Comparison of ENCODE assay signal across 2 cellular contexts in the genomic region with DNA sequence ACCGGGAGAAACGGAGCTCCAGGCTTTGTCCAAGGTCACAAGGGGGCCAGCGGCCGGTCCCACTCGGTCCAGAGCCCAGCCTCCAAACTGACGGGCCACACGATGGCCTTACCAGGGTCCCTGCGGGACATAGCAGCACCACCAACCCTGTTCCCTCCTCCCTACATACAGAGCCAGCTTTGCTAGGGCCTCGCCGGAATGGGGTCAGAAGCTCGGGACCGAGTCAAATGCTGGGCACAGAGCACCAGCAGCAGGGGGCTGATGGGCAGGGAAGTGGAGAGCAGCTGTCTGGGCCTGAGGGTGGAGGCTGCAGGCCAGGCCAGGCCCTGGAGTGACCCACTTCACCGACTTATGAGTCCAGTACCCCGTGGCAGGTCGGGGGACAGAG.
TF ChIP-seq lines count a peak whose summit lies in the region.

No MANE protein-coding gene starts in this region.

TF ChIP-seq in H1, 55 proteins besides CTCF, POLR2A, EP300 and RAD21:
- TF ChIP-seq RFX5 (IDR thresholded peaks at IDR 0.05; ENCODE audit: borderline replicate concordance, low read depth, low read length) (no peak), BACH1 (IDR thresholded peaks at IDR 0.05; ENCODE audit: low read length) (no peak), SP1 (IDR thresholded peaks at IDR 0.05; ENCODE audit: low read depth, low read length) (no peak), TCF12 (IDR thresholded peaks at IDR 0.05; ENCODE audit: low read depth, low read length) (no peak), KDM4A (IDR thresholded peaks at IDR 0.05; ENCODE audit: low read depth, low read length, severe bottlenecking) (no peak), GTF2F1 (IDR thresholded peaks at IDR 0.05; ENCODE audit: borderline replicate concordance, low read depth, low read length) (no peak), BRCA1 (IDR thresholded peaks at IDR 0.05; ENCODE audit: low read depth, low read length) (no peak), CBX8 (IDR thresholded peaks at IDR 0.05; ENCODE audit: borderline replicate concordance, low read depth, low read length) (no peak), POU5F1 (IDR thresholded peaks at IDR 0.05; ENCODE audit: low read depth, low read length) (no peak), NANOG (IDR thresholded peaks at IDR 0.05; ENCODE audit: insufficient read depth, low read depth, low read length, poor library complexity, severe bottlenecking) (no peak), YY1 (IDR thresholded peaks at IDR 0.05; ENCODE audit: low read depth, low read length) (no peak), SUZ12 (IDR thresholded peaks at IDR 0.05; ENCODE audit: low read length) (no peak), TBP (IDR thresholded peaks at IDR 0.05; ENCODE audit: low read depth, low read length) (no peak)
- TF ChIP-seq, protein P1, sequence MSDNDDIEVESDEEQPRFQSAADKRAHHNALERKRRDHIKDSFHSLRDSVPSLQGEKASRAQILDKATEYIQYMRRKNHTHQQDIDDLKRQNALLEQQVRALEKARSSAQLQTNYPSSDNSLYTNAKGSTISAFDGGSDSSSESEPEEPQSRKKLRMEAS (IDR thresholded peaks at IDR 0.05) = no peak
- TF ChIP-seq, protein P2, sequence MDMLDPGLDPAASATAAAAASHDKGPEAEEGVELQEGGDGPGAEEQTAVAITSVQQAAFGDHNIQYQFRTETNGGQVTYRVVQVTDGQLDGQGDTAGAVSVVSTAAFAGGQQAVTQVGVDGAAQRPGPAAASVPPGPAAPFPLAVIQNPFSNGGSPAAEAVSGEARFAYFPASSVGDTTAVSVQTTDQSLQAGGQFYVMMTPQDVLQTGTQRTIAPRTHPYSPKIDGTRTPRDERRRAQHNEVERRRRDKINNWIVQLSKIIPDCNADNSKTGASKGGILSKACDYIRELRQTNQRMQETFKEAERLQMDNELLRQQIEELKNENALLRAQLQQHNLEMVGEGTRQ (IDR thresholded peaks at IDR 0.05; ENCODE audit: low read length) = no peak
- TF ChIP-seq, protein P3, sequence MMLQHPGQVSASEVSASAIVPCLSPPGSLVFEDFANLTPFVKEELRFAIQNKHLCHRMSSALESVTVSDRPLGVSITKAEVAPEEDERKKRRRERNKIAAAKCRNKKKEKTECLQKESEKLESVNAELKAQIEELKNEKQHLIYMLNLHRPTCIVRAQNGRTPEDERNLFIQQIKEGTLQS (IDR thresholded peaks at IDR 0.05; ENCODE audit: insufficient read depth, low read depth, low read length) = no peak
- TF ChIP-seq, protein P4, sequence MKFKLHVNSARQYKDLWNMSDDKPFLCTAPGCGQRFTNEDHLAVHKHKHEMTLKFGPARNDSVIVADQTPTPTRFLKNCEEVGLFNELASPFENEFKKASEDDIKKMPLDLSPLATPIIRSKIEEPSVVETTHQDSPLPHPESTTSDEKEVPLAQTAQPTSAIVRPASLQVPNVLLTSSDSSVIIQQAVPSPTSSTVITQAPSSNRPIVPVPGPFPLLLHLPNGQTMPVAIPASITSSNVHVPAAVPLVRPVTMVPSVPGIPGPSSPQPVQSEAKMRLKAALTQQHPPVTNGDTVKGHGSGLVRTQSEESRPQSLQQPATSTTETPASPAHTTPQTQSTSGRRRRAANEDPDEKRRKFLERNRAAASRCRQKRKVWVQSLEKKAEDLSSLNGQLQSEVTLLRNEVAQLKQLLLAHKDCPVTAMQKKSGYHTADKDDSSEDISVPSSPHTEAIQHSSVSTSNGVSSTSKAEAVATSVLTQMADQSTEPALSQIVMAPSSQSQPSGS (IDR thresholded peaks at IDR 0.05; ENCODE audit: low read length) = no peak

TF ChIP-seq in HepG2, 621 proteins besides CTCF, POLR2A, EP300 and RAD21:
- no peak for TF ChIP-seq AKAP8 (CRISPR knock-in tag; IDR thresholded peaks at IDR 0.05)
- TF ChIP-seq ZNF337 (CRISPR knock-in tag; IDR thresholded peaks at IDR 0.05; ENCODE audit: borderline replicate concordance, low read depth) = no peak
- TF ChIP-seq ZNF777 (CRISPR knock-in tag; IDR thresholded peaks at IDR 0.05) = peak; percentile 15
- TF ChIP-seq MAFG (CRISPR knock-in tag; IDR thresholded peaks at IDR 0.05) = no peak
- TF ChIP-seq, protein P5, sequence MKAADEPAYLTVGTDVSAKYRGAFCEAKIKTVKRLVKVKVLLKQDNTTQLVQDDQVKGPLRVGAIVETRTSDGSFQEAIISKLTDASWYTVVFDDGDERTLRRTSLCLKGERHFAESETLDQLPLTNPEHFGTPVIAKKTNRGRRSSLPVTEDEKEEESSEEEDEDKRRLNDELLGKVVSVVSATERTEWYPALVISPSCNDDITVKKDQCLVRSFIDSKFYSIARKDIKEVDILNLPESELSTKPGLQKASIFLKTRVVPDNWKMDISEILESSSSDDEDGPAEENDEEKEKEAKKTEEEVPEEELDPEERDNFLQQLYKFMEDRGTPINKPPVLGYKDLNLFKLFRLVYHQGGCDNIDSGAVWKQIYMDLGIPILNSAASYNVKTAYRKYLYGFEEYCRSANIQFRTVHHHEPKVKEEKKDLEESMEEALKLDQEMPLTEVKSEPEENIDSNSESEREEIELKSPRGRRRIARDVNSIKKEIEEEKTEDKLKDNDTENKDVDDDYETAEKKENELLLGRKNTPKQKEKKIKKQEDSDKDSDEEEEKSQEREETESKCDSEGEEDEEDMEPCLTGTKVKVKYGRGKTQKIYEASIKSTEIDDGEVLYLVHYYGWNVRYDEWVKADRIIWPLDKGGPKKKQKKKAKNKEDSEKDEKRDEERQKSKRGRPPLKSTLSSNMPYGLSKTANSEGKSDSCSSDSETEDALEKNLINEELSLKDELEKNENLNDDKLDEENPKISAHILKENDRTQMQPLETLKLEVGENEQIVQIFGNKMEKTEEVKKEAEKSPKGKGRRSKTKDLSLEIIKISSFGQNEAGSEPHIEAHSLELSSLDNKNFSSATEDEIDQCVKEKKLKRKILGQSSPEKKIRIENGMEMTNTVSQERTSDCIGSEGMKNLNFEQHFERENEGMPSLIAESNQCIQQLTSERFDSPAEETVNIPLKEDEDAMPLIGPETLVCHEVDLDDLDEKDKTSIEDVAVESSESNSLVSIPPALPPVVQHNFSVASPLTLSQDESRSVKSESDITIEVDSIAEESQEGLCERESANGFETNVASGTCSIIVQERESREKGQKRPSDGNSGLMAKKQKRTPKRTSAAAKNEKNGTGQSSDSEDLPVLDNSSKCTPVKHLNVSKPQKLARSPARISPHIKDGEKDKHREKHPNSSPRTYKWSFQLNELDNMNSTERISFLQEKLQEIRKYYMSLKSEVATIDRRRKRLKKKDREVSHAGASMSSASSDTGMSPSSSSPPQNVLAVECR (CRISPR knock-in tag; IDR thresholded peaks at IDR 0.05; ENCODE audit: borderline replicate concordance) = no peak
- TF ChIP-seq SALL1 (CRISPR knock-in tag; IDR thresholded peaks at IDR 0.05) = no peak
- no peak for TF ChIP-seq XRCC5 (optimal IDR thresholded peaks at IDR 0.05; ENCODE audit: low read length)
- no peak for TF ChIP-seq ZNF20 (CRISPR knock-in tag; IDR thresholded peaks at IDR 0.05)
- 0 out of 2 replicates have a peak, but pooled peaks have one; percentile 8 for TF ChIP-seq ESRRA (CRISPR knock-in tag; IDR thresholded peaks at IDR 0.05; ENCODE audit: low read depth)
